ENCODE assay signal across 24 cellular contexts in the genomic region with DNA sequence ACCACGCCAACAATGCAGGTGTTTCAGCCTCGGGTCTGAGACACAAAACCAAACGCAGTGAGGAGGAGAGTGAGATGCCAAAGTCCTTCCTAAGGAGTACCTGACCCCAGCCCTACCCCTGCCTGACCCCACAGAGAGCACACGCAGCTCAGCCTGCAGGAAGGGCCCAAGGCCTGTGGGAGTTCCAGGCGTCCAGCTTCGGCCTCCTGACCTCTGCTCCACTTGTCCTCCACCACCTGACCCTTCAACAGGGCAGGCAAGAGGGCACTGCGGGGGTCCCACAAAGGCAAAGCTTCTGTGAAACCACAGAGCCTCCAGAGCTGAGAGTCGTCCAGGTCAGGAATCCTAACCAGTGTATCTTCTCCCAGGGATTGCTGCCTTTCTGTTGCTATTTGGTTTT.
"Had no signal": no experiment of that assay in that cellular context is flagged by ENCODE, and none has a peak within 500 bp of the region (broad histone marks: within the 10 kb centered on the region; RNA-seq: fewer than 3 reads in every experiment).

No MANE protein-coding gene starts in this region.

- H3K27me3 Mint-ChIP-seq: activated CD4-positive, alpha-beta memory T cell treated with anti-CD3 and anti-CD28 coated beads, Interleukin-2, amount 10 ng/mL, durations not matched to agents 7 days and 5 days; activated CD4-positive, alpha-beta T cell treated with anti-CD3 and anti-CD28 coated beads for 36 hours; activated CD4-positive, alpha-beta T cell treated with anti-CD3 and anti-CD28 coated beads, Interleukin-2, amount 10 ng/mL, durations not matched to agents 24 days and 14 days; dendritic cell treated with granulocyte-macrophage colony-stimulating factor and Interleukin-4, amounts not matched to agents 40 ng/mL and 50 ng/mL, for 4 days had no signal

- H3K36me3 ChIP-seq: adrenal gland, esophagus muscularis mucosa, gastroesophageal sphincter had no signal

- DNase-seq: activated CD4-positive, alpha-beta memory T cell treated with anti-CD3 and anti-CD28 coated beads, Interleukin-2, amount 10 ng/mL, durations not matched to agents 7 days and 5 days; activated CD4-positive, alpha-beta T cell treated with anti-CD3 and anti-CD28 coated beads for 36 hours; activated CD4-positive, alpha-beta T cell treated with anti-CD3 and anti-CD28 coated beads, Interleukin-2, amount 10 ng/mL, durations not matched to agents 24 days and 14 days; activated CD4-positive, CD25-positive, alpha-beta regulatory T cell; activated CD4-positive, CD25-positive, alpha-beta regulatory T cell treated with anti-CD3 and anti-CD28 coated beads, Interleukin-2, amount 50 U/mL, for 72 hours; activated naive CD4-positive, alpha-beta T cell treated with anti-CD3 and anti-CD28 coated beads for 36 hours; activated naive CD8-positive, alpha-beta T cell treated with anti-CD3 and anti-CD28 coated beads for 36 hours; activated naive CD8-positive, alpha-beta T cell treated with anti-CD3 and anti-CD28 coated beads, Interleukin-2, amount 50 U/mL, for 24 hours; activated T-cell treated with anti-CD3 and anti-CD28 coated beads, Interleukin-2, amount 50 U/mL, for 4 hours; adrenal gland; amygdala; aorta; body of pancreas; caudate nucleus; effector memory CD4-positive, alpha-beta T cell; erythroblast; foreskin keratinocyte; T-helper 2 cell had no signal

- H3K27me3 ChIP-seq: adrenal gland, body of pancreas, esophagus muscularis mucosa, foreskin keratinocyte had no signal

- ATAC-seq: activated CD4-positive, alpha-beta T cell treated with anti-CD3 and anti-CD28 coated beads for 36 hours; activated naive CD8-positive, alpha-beta T cell treated with anti-CD3 and anti-CD28 coated beads, Interleukin-2, amount 50 U/mL, for 24 hours; activated T-cell treated with anti-CD3 and anti-CD28 coated beads, Interleukin-2, amount 50 U/mL, for 4 hours; body of pancreas; foreskin keratinocyte; gastroesophageal sphincter had no signal

- H3K36me3 Mint-ChIP-seq: activated naive CD8-positive, alpha-beta T cell treated with anti-CD3 and anti-CD28 coated beads for 36 hours had no signal

- H3K27ac Mint-ChIP-seq: activated CD4-positive, alpha-beta memory T cell treated with anti-CD3 and anti-CD28 coated beads, Interleukin-2, amount 10 ng/mL, durations not matched to agents 7 days and 5 days; activated CD4-positive, alpha-beta T cell treated with anti-CD3 and anti-CD28 coated beads for 36 hours; activated CD4-positive, alpha-beta T cell treated with anti-CD3 and anti-CD28 coated beads, Interleukin-2, amount 10 ng/mL, durations not matched to agents 24 days and 14 days; activated naive CD4-positive, alpha-beta T cell treated with anti-CD3 and anti-CD28 coated beads for 36 hours; activated naive CD4-positive, alpha-beta T cell treated with anti-CD3 and anti-CD28 coated beads, Interleukin-2, amount 50 U/mL, for 24 hours; activated naive CD8-positive, alpha-beta T cell treated with anti-CD3 and anti-CD28 coated beads for 36 hours; activated naive CD8-positive, alpha-beta T cell treated with anti-CD3 and anti-CD28 coated beads, Interleukin-2, amount 50 U/mL, for 24 hours; activated T-helper 2 cell treated with anti-CD3 and anti-CD28 coated beads, Interferon-gamma antibody, Interleukin-2, Interleukin-4, amounts not matched to agents 10 μg/mL and 5 μg/mL and 100 μg/mL, durations not matched to agents 14 hours and 24 hours and 36 hours; dendritic cell treated with granulocyte-macrophage colony-stimulating factor and Interleukin-4, amounts not matched to agents 40 ng/mL and 50 ng/mL, for 4 days had no signal

- H3K4me1 ChIP-seq: adrenal gland, body of pancreas, esophagus muscularis mucosa, foreskin keratinocyte, gastroesophageal sphincter had no signal

- H3K4me1 Mint-ChIP-seq: activated CD4-positive, alpha-beta memory T cell treated with anti-CD3 and anti-CD28 coated beads, Interleukin-2, amount 10 ng/mL, durations not matched to agents 7 days and 5 days; activated CD4-positive, alpha-beta T cell treated with anti-CD3 and anti-CD28 coated beads for 36 hours; activated CD4-positive, alpha-beta T cell treated with anti-CD3 and anti-CD28 coated beads, Interleukin-2, amount 10 ng/mL, durations not matched to agents 24 days and 14 days; activated naive CD4-positive, alpha-beta T cell treated with anti-CD3 and anti-CD28 coated beads, Interleukin-2, amount 50 U/mL, for 24 hours; activated naive CD8-positive, alpha-beta T cell treated with anti-CD3 and anti-CD28 coated beads for 36 hours; activated naive CD8-positive, alpha-beta T cell treated with anti-CD3 and anti-CD28 coated beads, Interleukin-2, amount 50 U/mL, for 24 hours had no signal

- H3K4me3 ChIP-seq: adrenal gland, body of pancreas, dorsolateral prefrontal cortex, esophagus muscularis mucosa, gastroesophageal sphincter had no signal

- H3K4me3 Mint-ChIP-seq: activated CD4-positive, alpha-beta memory T cell treated with anti-CD3 and anti-CD28 coated beads, Interleukin-2, amount 10 ng/mL, durations not matched to agents 7 days and 5 days; activated CD4-positive, alpha-beta T cell treated with anti-CD3 and anti-CD28 coated beads for 36 hours; activated CD4-positive, alpha-beta T cell treated with anti-CD3 and anti-CD28 coated beads, Interleukin-2, amount 10 ng/mL, durations not matched to agents 24 days and 14 days; activated naive CD4-positive, alpha-beta T cell treated with anti-CD3 and anti-CD28 coated beads for 36 hours; activated naive CD4-positive, alpha-beta T cell treated with anti-CD3 and anti-CD28 coated beads, Interleukin-2, amount 50 U/mL, for 24 hours; activated naive CD8-positive, alpha-beta T cell treated with anti-CD3 and anti-CD28 coated beads for 36 hours; activated naive CD8-positive, alpha-beta T cell treated with anti-CD3 and anti-CD28 coated beads, Interleukin-2, amount 50 U/mL, for 24 hours; activated T-cell treated with anti-CD3 and anti-CD28 coated beads, Interleukin-2, amount 50 U/mL, for 4 hours; dendritic cell treated with granulocyte-macrophage colony-stimulating factor and Interleukin-4, amounts not matched to agents 40 ng/mL and 50 ng/mL, for 4 days had no signal

- H3K27ac ChIP-seq: adrenal gland, body of pancreas, dorsolateral prefrontal cortex, esophagus muscularis mucosa, foreskin keratinocyte, gastroesophageal sphincter had no signal
